Comparison of ENCODE assay signal across 16 cellular contexts in genomic region chr12:51150777-51151176, GRCh38. TPM values are rescaled to one million over a fixed set of nuclear protein-coding genes. Genes with fewer than 3 reads are reported as not detected.
DNase-seq lines count a peak whose midpoint lies in the region; ATAC-seq and TF ChIP-seq lines count a peak whose summit lies in the region.
"Had no signal": no experiment of that assay in that cellular context is flagged by ENCODE, and none has a peak within 500 bp of the region (broad histone marks: within the 10 kb centered on the region; RNA-seq: fewer than 3 reads in every experiment).

No MANE protein-coding gene starts in this region.

- POLR2A ChIA-PET in MCF 10A (lab: Yijun Ruan, JAX), result no interaction called here

- intact Hi-C loops in MCF 10A (cut with micrococcal nuclease), result no loop called here
- intact Hi-C loops in breast epithelium (cut with DNase I; ENCODE audit: low total_unique reads), result no loop called here
- intact Hi-C loops in heart right ventricle (cut with DNase I), result no loop called here
- intact Hi-C loops in tibial artery (cut with DNase I; ENCODE audit: low total_unique reads), result no loop called here
- intact Hi-C loops in lower leg skin (cut with DNase I; ENCODE audit: low total_unique reads), result no loop called here

- no peak for DNase-seq in MCF 10A (ENCODE audit: unreplicated experiment)
- no peak for DNase-seq in breast epithelium (ENCODE audit: low spot score in 2 of 2)
- DNase-seq in central memory CD8-positive, alpha-beta T cell (ENCODE audit: low spot score in 2 of 2), result no peak
- no peak for DNase-seq in heart right ventricle
- no peak for DNase-seq in substantia nigra (lab: John Stamatoyannopoulos, UW)
- DNase-seq in tibial artery, result no peak
- DNase-seq in lower leg skin (ENCODE audit: low spot score in 2 of 2), result no peak
- DNase-seq: ACHN; C1 segment of cervical spinal cord; CD8-positive, alpha-beta memory T cell; DMS53; GF-D8; GM23248; H7 had no signal

- H2AFZ ChIP-seq in Loucy (ENCODE audit: low read length), result 0 out of 2 replicates have a peak overlapping the region, but pooled peaks have one; percentile 23
- H2AFZ ChIP-seq: GM23248 had no signal

- no peaks in the 10 kb centered on the region for H3F3A ChIP-seq in Loucy (ENCODE audit: low read depth)

- no peaks in the 10 kb centered on the region for H3K4me1 Mint-ChIP-seq in MCF 10A (ENCODE audit: insufficient read depth, unreplicated experiment)
- peaks cover 43% of the 10 kb centered on the region for H3K4me1 Mint-ChIP-seq in central memory CD8-positive, alpha-beta T cell

- no peak overlapping the region for H3K9ac ChIP-seq in Loucy (ENCODE audit: low read depth, low read length, poor library complexity, severe bottlenecking)
- H3K9ac ChIP-seq: GM23248 had no signal

- H3K27ac ChIP-seq in breast epithelium, result no peak overlapping the region
- H3K27ac ChIP-seq in heart right ventricle, result no peak overlapping the region
- no peak overlapping the region for H3K27ac ChIP-seq in substantia nigra (ENCODE audit: low read depth, low read length, poor library complexity, severe bottlenecking)
- H3K27ac ChIP-seq in tibial artery, result no peak overlapping the region
- H3K27ac ChIP-seq: GM23248 had no signal

- CTCF ChIA-PET in MCF 10A (lab: Yijun Ruan, JAX), result no interaction called here

- H3K4me3 ChIP-seq in breast epithelium (no peak overlapping the region), Loucy (ENCODE audit: low read length, poor library complexity, severe bottlenecking) (no peak overlapping the region), heart right ventricle (no peak overlapping the region), tibial artery (no peak overlapping the region), lower leg skin (ENCODE audit: low read depth, poor library complexity, severe bottlenecking) (no peak overlapping the region)
- H3K4me3 ChIP-seq: GM23248 had no signal

- H3K36me3 ChIP-seq in breast epithelium, result no peaks in the 10 kb centered on the region
- H3K36me3 ChIP-seq in Loucy (ENCODE audit: insufficient read depth, low read length), result no peaks in the 10 kb centered on the region
- peaks cover 0 to 3% (median 0%) of the 10 kb centered on the region in 9 donors for H3K36me3 ChIP-seq in heart right ventricle
- H3K36me3 ChIP-seq in tibial artery, result no peaks in the 10 kb centered on the region

- no peaks in the 10 kb centered on the region for H3K9me3 Mint-ChIP-seq in MCF 10A (ENCODE audit: unreplicated experiment)
- no peaks in the 10 kb centered on the region for H3K9me3 Mint-ChIP-seq in central memory CD8-positive, alpha-beta T cell
- H3K9me3 Mint-ChIP-seq: CD8-positive, alpha-beta memory T cell; IgD-negative memory B cell had no signal

- TF ChIP-seq POLR2A in breast epithelium (IDR thresholded peaks at IDR 0.05), result no peak
- TF ChIP-seq POLR2A in lower leg skin (IDR thresholded peaks at IDR 0.05), result no peak

- H3K9me3 ChIP-seq in breast epithelium, result no peaks in the 10 kb centered on the region
- no peaks in the 10 kb centered on the region for H3K9me3 ChIP-seq in Loucy (ENCODE audit: insufficient read depth, low read depth, low read length)
- no peaks in the 10 kb centered on the region for H3K9me3 ChIP-seq in heart right ventricle
- no peaks in the 10 kb centered on the region for H3K9me3 ChIP-seq in tibial artery

- H3K4me3 Mint-ChIP-seq in MCF 10A (ENCODE audit: unreplicated experiment), result no peak overlapping the region
- no peak overlapping the region for H3K4me3 Mint-ChIP-seq in central memory CD8-positive, alpha-beta T cell
- H3K4me3 Mint-ChIP-seq: CD8-positive, alpha-beta memory T cell; IgD-negative memory B cell had no signal

- 65 to 66% methylated on average over 3 of the region's 3 CpGs for WGBS in heart right ventricle, 2 donors
- 62 to 63% methylated on average over 3 of the region's 3 CpGs for WGBS in lower leg skin, 2 donors

- H3K9me2 ChIP-seq in Loucy (replicated peaks; ENCODE audit: low read depth, low read length), result no peaks in the 10 kb centered on the region

- H3K79me2 ChIP-seq in Loucy (ENCODE audit: insufficient read depth, low read length), result no peaks in the 10 kb centered on the region

- H3K4me1 ChIP-seq in breast epithelium (no peaks in the 10 kb centered on the region), Loucy (ENCODE audit: insufficient read depth, low read length, poor library complexity, severe bottlenecking) (peaks cover 2% of the 10 kb centered on the region), heart right ventricle (peaks cover 0 to 8% (median 0%) of the 10 kb centered on the region in 9 donors), tibial artery (no peaks in the 10 kb centered on the region)

- ATAC-seq in central memory CD8-positive, alpha-beta T cell (replicated peaks; ENCODE audit: extremely low read depth, poor library complexity, severe bottlenecking), result no peak
- no peak for ATAC-seq in heart right ventricle

- BruUV-seq in MCF 10A (replicated peaks; lab: Mats Ljungman, UMichigan), result no TSS peak

- peak overlapping the region; percentile 14 for H3K27ac Mint-ChIP-seq in MCF 10A (ENCODE audit: low read depth, unreplicated experiment)
- peak overlapping the region; percentile 48 for H3K27ac Mint-ChIP-seq in central memory CD8-positive, alpha-beta T cell (ENCODE audit: low read depth)

- H3K36me3 Mint-ChIP-seq in MCF 10A (ENCODE audit: insufficient read depth, unreplicated experiment), result no peaks in the 10 kb centered on the region
- no peaks in the 10 kb centered on the region for H3K36me3 Mint-ChIP-seq in central memory CD8-positive, alpha-beta T cell (ENCODE audit: insufficient read depth)

- no peaks in the 10 kb centered on the region for H4K20me1 ChIP-seq in Loucy (ENCODE audit: insufficient read depth, low read length, poor library complexity, severe bottlenecking)

- TF ChIP-seq CTCF in MCF 10A (IDR thresholded peaks at IDR 0.05; ENCODE audit: unreplicated experiment) (no peak), breast epithelium (IDR thresholded peaks at IDR 0.05) (no peak), Loucy (conservative IDR thresholded peaks at IDR 0.05; ENCODE audit: low read length) (no peak), heart right ventricle (IDR thresholded peaks at IDR 0.05) (no peak), tibial artery (IDR thresholded peaks at IDR 0.05) (no peak), lower leg skin (IDR thresholded peaks at IDR 0.05) (no peak)

- no peak overlapping the region for H3K4me2 ChIP-seq in Loucy (ENCODE audit: low read depth, low read length, poor library complexity, severe bottlenecking)

- H3K27me3 Mint-ChIP-seq in MCF 10A (ENCODE audit: insufficient read depth, unreplicated experiment), result no peaks in the 10 kb centered on the region
- H3K27me3 Mint-ChIP-seq in central memory CD8-positive, alpha-beta T cell, result no peaks in the 10 kb centered on the region
- H3K27me3 Mint-ChIP-seq: CD8-positive, alpha-beta memory T cell; IgD-negative memory B cell had no signal

- H3K27me3 ChIP-seq in breast epithelium (no peaks in the 10 kb centered on the region), Loucy (ENCODE audit: insufficient read depth, low read length, poor library complexity, severe bottlenecking) (no peaks in the 10 kb centered on the region), heart right ventricle (no peaks in the 10 kb centered on the region), tibial artery (no peaks in the 10 kb centered on the region)

RNA-seq across cellular contexts. Expression of gene TFCP2, which starts 22.2 kb away (rescaled TPM):
- total RNA-seq in MCF 10A (2022) (31.5 and 34.9 TPM in 2 replicates), breast epithelium (10 to 100 TPM; 14.6 to 22.1 (median 16.4) TPM), heart right ventricle (10 to 100 TPM; 19.3 to 30.9 (median 25.5) TPM), lower leg skin (10 to 100 TPM; 14.9 to 17.7 (median 17.1) TPM)
- 10 to 100 TPM in 1 of 2 donors, 1 to 10 TPM in 1; 8.7 to 12.0 TPM for polyA plus RNA-seq in heart right ventricle
